ENCODE assay signal across 7 cellular contexts in genomic region chr14:37593496-37594237, GRCh38. TPM values are rescaled to one million over a fixed set of nuclear protein-coding genes. Genes with fewer than 3 reads are reported as not detected.
A peak's percentile ranks its signal among the peaks of the same experiment; 100 is the strongest.
DNase-seq lines count a peak whose midpoint lies in the region; ATAC-seq and TF ChIP-seq lines count a peak whose summit lies in the region.

No MANE protein-coding gene starts in this region.

- peaks cover 4 to 10% of the 10 kb centered on the region in 2 donors for H3K9me3 Mint-ChIP-seq in effector memory CD8-positive, alpha-beta T cell
- H3K9me3 Mint-ChIP-seq in osteocyte (ENCODE audit: unreplicated experiment), result no peaks in the 10 kb centered on the region

- no peak for ATAC-seq in effector memory CD8-positive, alpha-beta T cell (replicated peaks)

- TF ChIP-seq CTCF in GM10266 (IDR thresholded peaks at IDR 0.05; ENCODE audit: control insufficient read depth, insufficient read depth, low read depth, missing control alignments), result no peak
- TF ChIP-seq CTCF in osteocyte (IDR thresholded peaks at IDR 0.05), result no peak
- no peak for TF ChIP-seq CTCF in GM20000 (IDR thresholded peaks at IDR 0.05; ENCODE audit: extremely low read depth, missing control alignments)

- DNase-seq in GM10266 (ENCODE audit: extremely low spot score) (peak; percentile 27), NCI-H345 treated with DMSO at 0.1 percent for 48 hours (lab: John Stamatoyannopoulos, UW; ENCODE audit: unreplicated experiment) (peak; percentile 54), osteocyte (ENCODE audit: extremely low spot score, unreplicated experiment) (no peak), iPS-NIHi7 (ENCODE audit: extremely low spot score) (no peak), NCI-H524 (lab: John Stamatoyannopoulos, UW) (no peak), GM20000 (ENCODE audit: low spot score) (no peak)
- no peak for DNase-seq in effector memory CD8-positive, alpha-beta T cell

- no peak overlapping the region for H3K27ac Mint-ChIP-seq in effector memory CD8-positive, alpha-beta T cell
- H3K27ac Mint-ChIP-seq in osteocyte (ENCODE audit: unreplicated experiment), result no peak overlapping the region

- peaks cover 64 to 85% of the 10 kb centered on the region in 2 donors for H3K27me3 Mint-ChIP-seq in effector memory CD8-positive, alpha-beta T cell
- peaks cover 79% of the 10 kb centered on the region for H3K27me3 Mint-ChIP-seq in osteocyte (ENCODE audit: unreplicated experiment)

- H3K4me1 Mint-ChIP-seq in effector memory CD8-positive, alpha-beta T cell (ENCODE audit: low read depth in 2 of 2), result peaks cover 0 to 6% of the 10 kb centered on the region in 2 donors
- peaks cover 37% of the 10 kb centered on the region for H3K4me1 Mint-ChIP-seq in osteocyte (ENCODE audit: unreplicated experiment)

- no peaks in the 10 kb centered on the region for H3K36me3 Mint-ChIP-seq in effector memory CD8-positive, alpha-beta T cell (ENCODE audit: insufficient read depth)
- H3K36me3 Mint-ChIP-seq in osteocyte (ENCODE audit: unreplicated experiment), result no peaks in the 10 kb centered on the region

- H3K4me3 Mint-ChIP-seq in effector memory CD8-positive, alpha-beta T cell, result peak overlapping the region; percentile 21 to 55
- peak overlapping the region; percentile 81 for H3K4me3 Mint-ChIP-seq in osteocyte (ENCODE audit: unreplicated experiment)

RNA-seq across cellular contexts. Expression of gene FOXA1, which starts 1.4 kb away (rescaled TPM):
- total RNA-seq in osteocyte, result not detected in 2 replicates

RNA-seq across cellular contexts. Expression of gene TTC6, which starts 1.8 kb away (rescaled TPM):
- not detected in 2 replicates for total RNA-seq in osteocyte

Comparison
In these comparisons a context has a peak if more than half of its experiments do, and no peak if none do; other contexts are left out.
1. DNase-seq: peak in GM10266 (single experiment) and NCI-H345 treated with DMSO at 0.1 percent for 48 hours (single experiment); none in effector memory CD8-positive, alpha-beta T cell (0 of 3), osteocyte (single experiment), iPS-NIHi7 (single experiment), NCI-H524 (0 of 2) and GM20000 (single experiment).